Comparison of ENCODE assay signal across 8 cellular contexts in the genomic region with DNA sequence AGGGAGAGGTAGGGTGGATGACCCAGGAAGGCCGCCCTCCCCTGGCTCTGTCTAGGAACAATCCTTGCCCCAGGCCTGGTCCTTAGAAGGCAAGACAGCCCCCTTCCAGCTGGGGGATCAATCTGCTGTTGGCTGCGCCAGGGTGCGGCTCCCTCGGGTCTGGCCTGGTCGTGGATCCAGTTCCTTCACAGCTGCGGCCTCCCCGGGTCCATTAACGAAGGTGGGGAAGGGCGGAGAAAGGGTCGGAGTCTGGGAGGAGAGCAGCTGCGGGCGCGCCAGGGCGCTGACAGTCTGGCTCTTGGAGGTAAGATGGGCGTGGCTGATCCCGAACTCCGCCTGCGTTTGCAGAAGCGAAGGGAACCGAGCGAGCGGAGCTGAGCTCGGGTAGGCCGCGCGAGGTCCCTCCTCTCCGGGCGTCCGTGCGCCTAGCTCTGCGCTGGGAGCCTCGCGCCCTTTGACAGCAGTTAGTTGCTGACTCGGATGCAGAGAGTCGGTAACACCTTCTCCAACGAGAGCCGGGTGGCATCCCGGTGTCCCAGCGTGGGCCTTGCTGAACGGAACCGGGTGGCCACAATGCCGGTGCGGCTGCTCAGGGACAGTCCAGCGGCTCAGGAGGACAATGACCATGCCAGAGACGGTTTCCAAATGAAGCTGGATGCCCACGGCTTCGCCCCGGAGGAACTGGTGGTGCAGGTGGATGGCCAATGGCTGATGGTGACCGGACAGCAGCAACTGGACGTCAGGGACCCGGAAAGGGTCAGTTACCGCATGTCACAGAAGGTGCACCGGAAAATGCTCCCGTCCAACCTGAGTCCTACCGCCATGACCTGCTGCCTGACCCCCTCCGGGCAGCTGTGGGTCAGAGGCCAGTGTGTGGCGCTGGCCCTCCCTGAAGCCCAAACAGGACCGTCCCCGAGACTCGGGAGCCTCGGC. TPM values are rescaled to one million over a fixed set of nuclear protein-coding genes. Genes with fewer than 3 reads are reported as not detected.
A peak's percentile ranks its signal among the peaks of the same experiment; 100 is the strongest.
DNase-seq lines count a peak whose midpoint lies in the region; ATAC-seq, FAIRE-seq and TF ChIP-seq lines count a peak whose summit lies in the region.

A gene with protein sequence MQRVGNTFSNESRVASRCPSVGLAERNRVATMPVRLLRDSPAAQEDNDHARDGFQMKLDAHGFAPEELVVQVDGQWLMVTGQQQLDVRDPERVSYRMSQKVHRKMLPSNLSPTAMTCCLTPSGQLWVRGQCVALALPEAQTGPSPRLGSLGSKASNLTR (plus strand): TSS at position 434 of the 933 bp plus-strand sequence. CDS start 47 bp downstream, at position 481.

- 96% methylated on average over 56 of the region's 61 CpGs for WGBS in GM12878 (ENCODE audit: insufficient coverage, insufficient replicate concordance, low lambda C conversion rate, missing lambda C conversion rate)
- 76 to 88% methylated on average over 46 to 59 of the region's 61 CpGs for WGBS in upper lobe of left lung, 2 donors

- H3K9me3 ChIP-seq in GM12878 (replicated peaks; ENCODE audit: control insufficient read depth, insufficient read depth, low read length) (no peaks in the 10 kb centered on the region), left lung (no peaks in the 10 kb centered on the region), upper lobe of left lung (no peaks in the 10 kb centered on the region)

- no peak for FAIRE-seq in GM12878 (lab: Jason Lieb, UNC)

- H3K4me3 Mint-ChIP-seq in activated naive CD4-positive, alpha-beta T cell treated with anti-CD3 and anti-CD28 coated beads for 36 hours, result peak within 1 kb of the TSS; percentile 59

- RAD21 ChIA-PET in GM12878 (lab: Charles Lee; ENCODE audit: unreplicated experiment), result interaction anchor here (0.6 kb wide), 1 partner anchor 190 kb away, joined by 3 read pairs; no protein-coding TSS in a partner anchor

- H3K4me1 ChIP-seq in GM12878 (ENCODE audit: control insufficient read depth, insufficient read depth, low read length), result no peaks in the 10 kb centered on the region; the same call in 1 of the 2 replicates
- peaks cover 5 to 31% of the 10 kb centered on the region in 2 donors for H3K4me1 ChIP-seq in left lung
- H3K4me1 ChIP-seq in upper lobe of left lung, result peaks cover 17 to 29% (median 20%) of the 10 kb centered on the region in 4 donors

- no peak for ATAC-seq in activated naive CD4-positive, alpha-beta T cell treated with anti-CD3 and anti-CD28 coated beads, Interleukin-2, amount 50 U/mL, for 72 hours
- ATAC-seq in GM12878, result no peak
- peak; percentile 82 for ATAC-seq in left lung
- ATAC-seq in upper lobe of left lung (ENCODE audit: low FRiP score in 2 of 2), result peak; percentile 61 to 73

- H3K9me3 Mint-ChIP-seq in activated naive CD4-positive, alpha-beta T cell treated with anti-CD3 and anti-CD28 coated beads for 36 hours, result no peaks in the 10 kb centered on the region
- no peaks in the 10 kb centered on the region for H3K9me3 Mint-ChIP-seq in activated naive CD4-positive, alpha-beta T cell treated with anti-CD3 and anti-CD28 coated beads, Interleukin-2, amount 50 U/mL, for 72 hours

- no peak for TF ChIP-seq EP300 in GM12878 (IDR thresholded peaks at IDR 0.05; ENCODE audit: borderline replicate concordance in 1 of 2, control insufficient read depth in 1 of 2, low read depth in 2 of 2, low read length in 2 of 2)
- no peak for TF ChIP-seq EP300 in upper lobe of left lung (IDR thresholded peaks at IDR 0.05)

- POLR2A ChIA-PET in GM12878 (lab: Charles Lee), result interaction anchor here (1.1 to 1.3 kb wide), 2 partner anchors 15 to 105 kb away, joined by 3 read pairs; a partner anchor contains a TSS

- peak; percentile 29; the same call in 1 of the 2 replicates for TF ChIP-seq POLR2A in GM12878 (IDR thresholded peaks at IDR 0.05; ENCODE audit: low read depth, low read length)
- TF ChIP-seq POLR2A in upper lobe of left lung (IDR thresholded peaks at IDR 0.05), result no peak

- no peaks in the 10 kb centered on the region for H3K27me3 Mint-ChIP-seq in activated naive CD4-positive, alpha-beta T cell treated with anti-CD3 and anti-CD28 coated beads for 36 hours (ENCODE audit: low read depth)

- no peak for TF ChIP-seq CTCF in GM12878 (IDR thresholded peaks at IDR 0.05 in 2 of 3, conservative IDR thresholded peaks at IDR 0.05 in 1 of 3; ENCODE audit: control insufficient read depth in 2 of 3, extremely low read depth in 1 of 3, insufficient read depth in 1 of 3, low read depth in 3 of 3, low read length in 3 of 3)
- TF ChIP-seq CTCF in left lung (IDR thresholded peaks at IDR 0.05), result no peak
- TF ChIP-seq CTCF in upper lobe of left lung (IDR thresholded peaks at IDR 0.05), result no peak

- H3K4me3 ChIP-seq in GM12878 (no peak within 1 kb of the TSS), left lung (no peak within 1 kb of the TSS), upper lobe of left lung (peak within 1 kb of the TSS in 2 of 4 donors; percentile 7 to 22)

- H2AFZ ChIP-seq in GM12878 (ENCODE audit: control insufficient read depth, low read depth, low read length), result no peak within 1 kb of the TSS

- H3K4me2 ChIP-seq in GM12878 (ENCODE audit: control insufficient read depth, insufficient read depth), result no peak within 1 kb of the TSS

- SMC1A ChIA-PET in GM12878 (lab: Charles Lee; ENCODE audit: uncharacterized antibody, unreplicated experiment), result interaction anchor here (0.8 to 5.2 kb wide), 2 partner anchors 58 to 59 kb away, joined by 3 to 53 read pairs; a partner anchor contains a TSS

- no TSS peak for BruUV-seq in GM12878 (replicated peaks; lab: Mats Ljungman, UMichigan)

- no peaks in the 10 kb centered on the region for H4K20me1 ChIP-seq in GM12878 (ENCODE audit: control insufficient read depth, insufficient read depth)

- no peak for TF ChIP-seq RAD21 in GM12878 (IDR thresholded peaks at IDR 0.05; ENCODE audit: insufficient read depth, low read depth, low read length)

- peaks cover 9 to 14% of the 10 kb centered on the region in 2 experiments for H3K36me3 ChIP-seq in GM12878 (ENCODE audit: control insufficient read depth in 2 of 2, insufficient read depth in 2 of 2, low read length in 1 of 2)
- peaks cover 0 to 58% of the 10 kb centered on the region in 2 donors for H3K36me3 ChIP-seq in left lung
- H3K36me3 ChIP-seq in upper lobe of left lung, result peaks cover 16 to 43% (median 27%) of the 10 kb centered on the region in 4 donors

- CTCF ChIA-PET in activated naive CD4-positive, alpha-beta T cell treated with anti-CD3 and anti-CD28 coated beads for 36 hours (lab: Charles Lee), result interaction anchor here (0.5 kb wide), 1 partner anchor 9 kb away, joined by 3 read pairs; no protein-coding TSS in a partner anchor
- CTCF ChIA-PET in GM12878 (lab: Yijun Ruan, JAX), result interaction anchor here (0.6 to 7.1 kb wide), 2 partner anchors 58 to 130 kb away, joined by 3 to 138 read pairs; a partner anchor contains a TSS

- H3K36me3 Mint-ChIP-seq in activated naive CD4-positive, alpha-beta T cell treated with anti-CD3 and anti-CD28 coated beads for 36 hours (ENCODE audit: low read depth), result peaks cover 27% of the 10 kb centered on the region
- no peaks in the 10 kb centered on the region for H3K36me3 Mint-ChIP-seq in activated naive CD4-positive, alpha-beta T cell treated with anti-CD3 and anti-CD28 coated beads, Interleukin-2, amount 50 U/mL, for 72 hours

- intact Hi-C loops in activated naive CD4-positive, alpha-beta T cell treated with anti-CD3 and anti-CD28 coated beads for 36 hours (cut with micrococcal nuclease), result no loop called here
- intact Hi-C loops in GM12878 (cut with micrococcal nuclease; ENCODE audit: unreplicated experiment), result no loop called here
- intact Hi-C loops in left lung (cut with DNase I), result no loop called here

- H3K79me2 ChIP-seq in GM12878 (ENCODE audit: control insufficient read depth, insufficient read depth, low read length), result peaks cover 2% of the 10 kb centered on the region; the same call in 1 of the 2 replicates

- H3K27ac Mint-ChIP-seq in activated naive CD4-positive, alpha-beta T cell treated with anti-CD3 and anti-CD28 coated beads for 36 hours, result no peak within 1 kb of the TSS
- H3K27ac Mint-ChIP-seq in activated naive CD4-positive, alpha-beta T cell treated with anti-CD3 and anti-CD28 coated beads, Interleukin-2, amount 50 U/mL, for 72 hours, result peak within 1 kb of the TSS in 1 of 2 donors; percentile 92

- no peak within 1 kb of the TSS for H3K9ac ChIP-seq in GM12878 (ENCODE audit: control insufficient read depth, insufficient read depth, low read length)

- H3K27ac ChIP-seq in GM12878 (ENCODE audit: control insufficient read depth, insufficient read depth) (no peak within 1 kb of the TSS), left lung (no peak within 1 kb of the TSS), upper lobe of left lung (peak within 1 kb of the TSS in 3 of 4 donors; percentile 43 to 80 (median 60))

- in situ Hi-C loops in GM12878 (cut with MboI), result no loop called here

- peaks cover 21% of the 10 kb centered on the region for H3K4me1 Mint-ChIP-seq in activated naive CD4-positive, alpha-beta T cell treated with anti-CD3 and anti-CD28 coated beads for 36 hours (ENCODE audit: low read depth)

- DNase-seq in activated naive CD4-positive, alpha-beta T cell treated with anti-CD3 and anti-CD28 coated beads for 36 hours, result no peak
- DNase-seq in activated naive CD4-positive, alpha-beta T cell treated with anti-CD3 and anti-CD28 coated beads, Interleukin-2, amount 50 U/mL, for 72 hours (ENCODE audit: low spot score in 2 of 2), result no peak
- DNase-seq in GM12878 (ENCODE audit: low read depth, low spot score) (no peak), left lung (peak; percentile 75 to 88), upper lobe of left lung (peak; percentile 79 to 89), NCI-H1048 (lab: John Stamatoyannopoulos, UW) (no peak), NCI-H2107 treated with DMSO at 0.1 percent for 48 hours (lab: John Stamatoyannopoulos, UW; ENCODE audit: unreplicated experiment) (no peak), HuH-7 (ENCODE audit: low spot score) (no peak)

- H3K27me3 ChIP-seq in GM12878 (replicated peaks in 1 of 2; ENCODE audit: control insufficient read depth in 2 of 2, insufficient read depth in 2 of 2, low read length in 1 of 2) (no peaks in the 10 kb centered on the region), left lung (no peaks in the 10 kb centered on the region), upper lobe of left lung (no peaks in the 10 kb centered on the region)

RNA-seq across cellular contexts. Expression of the gene that starts here (rescaled TPM):
- not detected for total RNA-seq in activated naive CD4-positive, alpha-beta T cell treated with anti-CD3 and anti-CD28 coated beads for 36 hours
- under 1 TPM in 1 of 2 donors, not detected in 1; 0.23 TPM for total RNA-seq in activated naive CD4-positive, alpha-beta T cell treated with anti-CD3 and anti-CD28 coated beads, Interleukin-2, amount 50 U/mL, for 72 hours
- total RNA-seq in GM12878 (2013; cell fraction: nucleolus; rRNA removed), result not detected in 2 replicates
- total RNA-seq in GM12878 (2014; rRNA removed), result not detected in 2 replicates
- total RNA-seq in GM12878 (2014; rRNA removed; fragmentation: Illumina TruSeq; extraction: Trizol), result not detected in 2 replicates
- total RNA-seq in GM12878 (2021), result not detected in 2 replicates
- 0.13 TPM for polyA plus RNA-seq in GM12878 (2011; ENCODE audit: low read depth)
- 0.04 and 0.07 TPM in 2 replicates for polyA plus RNA-seq in GM12878 (2011; rRNA removed)
- polyA plus RNA-seq in GM12878 (2011; cell fraction: cytosol; rRNA removed), result 0.07 and 0.09 TPM in 2 replicates
- polyA plus RNA-seq in GM12878 (2011; cell fraction: nucleus; rRNA removed), result 0.81 and 1.4 TPM in 2 replicates
- polyA plus RNA-seq in GM12878 (2012), result 0.26 and 0.27 TPM in 2 replicates
- polyA plus RNA-seq in GM12878 (2014; fragmentation: Illumina TruSeq; extraction: Trizol), result not detected in 2 replicates
- polyA plus RNA-seq in GM12878 (2014; fragmentation: Nextera tagmentation; extraction: Ambion mirVana), result not detected
- polyA plus RNA-seq in GM12878 (2014; rRNA removed), result not detected in 2 replicates
- under 1 TPM; 0.11 to 0.40 TPM for polyA plus RNA-seq in GM12878 (2016; fragmentation: Nextera tagmentation; extraction: Ambion mirVana)
- polyA minus RNA-seq in GM12878 (2011; rRNA and poly(A)+ RNA removed), result not detected in 2 replicates
- not detected in 2 replicates for polyA minus RNA-seq in GM12878 (2011; cell fraction: cytosol; rRNA and poly(A)+ RNA removed)
- polyA minus RNA-seq in GM12878 (2011; cell fraction: nucleus; rRNA and poly(A)+ RNA removed), result 0.12 TPM in 1 of 2 replicates, not detected in the other
- total RNA-seq in left lung, result not detected
- total RNA-seq in upper lobe of left lung, result 1 to 10 TPM in 1 of 6 donors, under 1 TPM in 1, not detected in 4; 0.15 to 1.0 TPM

Comparison
In these comparisons a context has a peak if more than half of its experiments do, and no peak if none do; other contexts are left out.
1. Peak in DNase-seq and ATAC-seq in left lung; RNA of the gene not detected or under 1 TPM.
2. DNase-seq: peak in upper lobe of left lung (2 of 2); none in activated naive CD4-positive, alpha-beta T cell treated with anti-CD3 and anti-CD28 coated beads for 36 hours (single experiment), activated naive CD4-positive, alpha-beta T cell treated with anti-CD3 and anti-CD28 coated beads, Interleukin-2, amount 50 U/mL, for 72 hours (0 of 2), GM12878 (single experiment), NCI-H1048 (single experiment), NCI-H2107 treated with DMSO at 0.1 percent for 48 hours (single experiment) and HuH-7 (single experiment).
3. ATAC-seq: peak in upper lobe of left lung (2 of 2); none in activated naive CD4-positive, alpha-beta T cell treated with anti-CD3 and anti-CD28 coated beads, Interleukin-2, amount 50 U/mL, for 72 hours (0 of 2) and GM12878 (single experiment).
4. H3K27ac ChIP-seq: peak in upper lobe of left lung (3 of 4); none in GM12878 (single experiment) and left lung (0 of 2).